1 cellular context compared by ENCODE assay signal in the genomic region with DNA sequence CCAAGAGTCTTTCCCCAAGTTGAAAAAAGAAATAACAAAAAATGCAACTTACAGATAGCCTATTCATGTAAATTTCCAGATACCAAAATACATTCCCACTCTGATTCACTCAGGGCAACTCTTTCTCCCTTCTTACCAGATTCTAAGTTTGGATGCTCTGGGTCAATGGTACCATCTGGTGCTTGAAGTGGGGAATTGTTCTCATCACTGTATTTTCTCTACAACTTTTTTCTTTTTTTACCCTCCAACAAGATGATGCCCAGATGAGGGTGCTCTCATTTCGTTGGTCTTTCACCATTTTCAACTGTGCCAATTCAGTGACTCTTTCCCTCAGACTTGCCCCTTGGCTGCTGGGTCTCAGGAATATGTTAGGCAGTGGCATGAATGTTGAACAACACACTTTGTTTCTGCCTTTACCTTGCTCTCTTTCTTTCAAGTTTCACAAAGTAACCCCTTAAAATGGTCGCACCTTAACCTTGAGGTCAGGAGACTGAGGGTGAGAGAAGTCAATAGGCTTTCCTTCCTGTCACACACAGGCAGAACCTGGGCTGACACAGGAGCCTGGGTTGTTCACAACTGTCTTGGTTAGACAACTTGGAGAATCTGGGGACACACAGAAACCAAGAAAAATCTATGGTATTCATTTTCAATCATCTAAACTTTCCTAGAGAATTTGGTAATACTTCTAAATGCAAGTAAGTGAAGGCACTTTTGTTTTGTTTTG.
TF ChIP-seq lines count a peak whose summit lies in the region.

No MANE protein-coding gene starts in this region.

TF ChIP-seq in H1, 55 proteins besides CTCF, POLR2A, EP300 and RAD21 (continued from another document):
- no peak for TF ChIP-seq CHD1 (IDR thresholded peaks at IDR 0.05; ENCODE audit: low read depth, low read length)
